Comparison of ENCODE assay signal across 22 cellular contexts in genomic region chr9:78510035-78510434, GRCh38.
A peak's percentile ranks its signal among the peaks of the same experiment; 100 is the strongest.
DNase-seq lines count a peak whose midpoint lies in the region; FAIRE-seq and TF ChIP-seq lines count a peak whose summit lies in the region.
"Had no signal": no experiment of that assay in that cellular context is flagged by ENCODE, and none has a peak within 500 bp of the region (broad histone marks: within the 10 kb centered on the region; RNA-seq: fewer than 3 reads in every experiment).

No MANE protein-coding gene starts in this region.

- FAIRE-seq in HTR-8/SVneo (lab: Jason Lieb, UNC) = no peak
- FAIRE-seq: A204.1, D721Med, G401.6, GM12892, GM18507 had no signal

- DNase-seq in COR-L47 (lab: John Stamatoyannopoulos, UW) (peak; percentile 4), DMS53 (lab: John Stamatoyannopoulos, UW) (peak; percentile 55), NCI-H69 (lab: John Stamatoyannopoulos, UW) (peak; percentile 58), GM10266 (ENCODE audit: extremely low spot score) (no peak), thyroid gland (no peak), HTR-8/SVneo (ENCODE audit: insufficient read length, low spot score) (no peak)
- DNase-seq: ACHN; BE2C; C1 segment of cervical spinal cord; Caco-2; CD4-positive, CD25-positive, alpha-beta regulatory T cell; CD8-positive, alpha-beta memory T cell; H7; HFFc6 had no signal

- 86 to 88% methylated on average over 4 of the region's 4 CpGs for WGBS in thyroid gland, 2 donors

- H3K27me3 ChIP-seq in thyroid gland = no peaks in the 10 kb centered on the region
- H3K27me3 ChIP-seq: BE2C had no signal

- intact Hi-C loops in thyroid gland (cut with DNase I) = no loop called here

- H3K36me3 ChIP-seq in thyroid gland = no peaks in the 10 kb centered on the region
- H3K36me3 ChIP-seq: BE2C had no signal

- no peaks in the 10 kb centered on the region for H3K4me1 ChIP-seq in thyroid gland
- H3K4me1 ChIP-seq: Caco-2 had no signal

- TF ChIP-seq CTCF in VCaP (conservative IDR thresholded peaks at IDR 0.05) (no peak), GM10266 (IDR thresholded peaks at IDR 0.05; ENCODE audit: control insufficient read depth, insufficient read depth, low read depth, missing control alignments) (no peak), thyroid gland (IDR thresholded peaks at IDR 0.05) (no peak)

- H3K27ac ChIP-seq in VCaP (peak overlapping the region; percentile 87), thyroid gland (no peak overlapping the region)
- H3K27ac ChIP-seq: KMS-11 had no signal

- H3K4me3 ChIP-seq in thyroid gland (replicated peaks in 1 of 3) = no peak overlapping the region
- H3K4me3 ChIP-seq: GM23338 had no signal

- TF ChIP-seq POLR2A in thyroid gland (IDR thresholded peaks at IDR 0.05) = no peak

- H3K9me3 ChIP-seq in thyroid gland = no peaks in the 10 kb centered on the region
- H3K9me3 ChIP-seq: BE2C, Caco-2 had no signal

Comparison
In these comparisons a context has a peak if more than half of its experiments do, and no peak if none do; other contexts are left out.
1. DNase-seq: peak in COR-L47 (single experiment), DMS53 (single experiment) and NCI-H69 (single experiment); none in GM10266 (single experiment), thyroid gland (0 of 2) and HTR-8/SVneo (single experiment).